In the genomic region with DNA sequence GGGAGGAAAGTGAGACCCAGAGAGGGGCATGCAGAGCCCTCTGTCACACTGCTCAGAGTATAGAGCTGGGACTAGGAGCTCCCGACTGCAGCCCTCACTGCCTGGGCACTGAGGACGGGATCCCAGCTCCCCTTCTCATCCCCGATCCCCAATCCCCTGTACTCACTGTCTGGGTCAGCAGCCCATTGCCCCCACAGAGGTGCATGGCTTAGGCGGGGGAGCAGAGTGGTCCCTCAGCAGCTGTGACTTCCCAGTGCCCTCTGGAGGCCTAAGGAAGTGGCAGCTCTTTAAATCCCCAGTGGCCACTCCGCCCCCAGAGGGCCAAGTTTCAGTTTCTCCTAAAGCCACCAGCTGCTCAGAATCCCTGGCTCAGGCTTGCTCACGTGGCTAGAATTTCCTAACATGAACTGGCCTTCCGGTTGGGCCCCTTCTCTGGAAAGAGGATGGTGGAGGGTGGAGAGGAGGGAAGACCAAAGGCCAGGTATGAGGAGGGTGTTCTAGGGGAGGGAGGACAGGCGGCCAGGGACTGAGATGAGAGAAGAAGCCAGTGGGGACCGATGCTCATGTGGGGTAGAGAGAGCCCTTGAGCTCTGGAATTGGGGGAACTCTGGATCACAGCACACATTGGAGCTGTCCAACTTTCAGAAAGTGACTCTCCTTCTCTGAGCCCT, we compare ENCODE assay signal across 8 cellular contexts. TPM values are rescaled to one million over a fixed set of nuclear protein-coding genes. Genes with fewer than 3 reads are reported as not detected.
DNase-seq lines count a peak whose midpoint lies in the region; ATAC-seq, FAIRE-seq and TF ChIP-seq lines count a peak whose summit lies in the region.

BATF2 (minus strand) TSS at position 262 of the 671 bp plus-strand sequence; CDS start at position 205, 57 bp downstream.

- peaks cover 25% of the 10 kb centered on the region for H3K4me1 Mint-ChIP-seq in memory B cell

- ATAC-seq in memory B cell (ENCODE audit: low read depth) = peak; percentile 89

- peak; percentile 91 for FAIRE-seq in endothelial cell of umbilical vein (lab: Jason Lieb, UNC)

- H3K27me3 Mint-ChIP-seq in memory B cell = no peaks in the 10 kb centered on the region

- no peak within 1 kb of the TSS for H3K27ac ChIP-seq in SJCRH30
- H3K27ac ChIP-seq in endothelial cell of umbilical vein (ENCODE audit: insufficient read depth, low read depth, low read length) = no peak within 1 kb of the TSS
- H3K27ac ChIP-seq in tibial artery = peak within 1 kb of the TSS; percentile 66 to 74

- H3K27ac Mint-ChIP-seq in memory B cell = peak within 1 kb of the TSS; percentile 33

- TF ChIP-seq CTCF in endothelial cell of umbilical vein (IDR thresholded peaks at IDR 0.05; ENCODE audit: extremely low read depth in 1 of 2, insufficient read depth in 1 of 2, low read depth in 1 of 2, low read length in 2 of 2) (peak; percentile 39 to 65), tibial artery (IDR thresholded peaks at IDR 0.05) (peak; percentile 45 to 49)

- peak within 1 kb of the TSS; percentile 66 for H2AFZ ChIP-seq in endothelial cell of umbilical vein (ENCODE audit: low read depth, low read length)

- H3K9me3 Mint-ChIP-seq in memory B cell = no peaks in the 10 kb centered on the region

- no peaks in the 10 kb centered on the region for H3K36me3 ChIP-seq in SJCRH30
- H3K36me3 ChIP-seq in endothelial cell of umbilical vein (ENCODE audit: control insufficient read depth in 2 of 2, extremely low read depth in 1 of 2, insufficient read depth in 2 of 2, low read length in 2 of 2) = no peaks in the 10 kb centered on the region
- H3K36me3 ChIP-seq in tibial artery = no peaks in the 10 kb centered on the region

- POLR2A ChIA-PET in endothelial cell of umbilical vein (lab: Charles Lee) = interaction anchor here (0.8 kb wide), 1 partner anchor 18 kb away, joined by 3 read pairs; the partner anchor contains the start of gene ARL2

- H3K9me3 ChIP-seq in SJCRH30 (replicated peaks) (no peaks in the 10 kb centered on the region), endothelial cell of umbilical vein (replicated peaks; ENCODE audit: control insufficient read depth, insufficient read depth, low read length) (no peaks in the 10 kb centered on the region), tibial artery (no peaks in the 10 kb centered on the region)

- H3K4me3 Mint-ChIP-seq in memory B cell = peak within 1 kb of the TSS; percentile 86

- no peaks in the 10 kb centered on the region for H3K79me2 ChIP-seq in endothelial cell of umbilical vein (ENCODE audit: control insufficient read depth, insufficient read depth, low read length)

- no peaks in the 10 kb centered on the region for H3K27me3 ChIP-seq in SJCRH30
- no peaks in the 10 kb centered on the region for H3K27me3 ChIP-seq in endothelial cell of umbilical vein (ENCODE audit: control insufficient read depth in 2 of 2, insufficient read depth in 2 of 2, low read length in 2 of 2)
- H3K27me3 ChIP-seq in tibial artery = peaks cover 0 to under 1% of the 10 kb centered on the region in 2 donors

- no peak for TF ChIP-seq POLR2A in endothelial cell of umbilical vein (IDR thresholded peaks at IDR 0.05; ENCODE audit: low read depth, low read length)

- no peak within 1 kb of the TSS for H3K9ac ChIP-seq in endothelial cell of umbilical vein (replicated peaks; ENCODE audit: extremely low read depth, insufficient read depth, low read length)

- peak; percentile 47 for DNase-seq in DMS79 (lab: John Stamatoyannopoulos, UW)
- DNase-seq in KBM-7 = peak; percentile 58
- DNase-seq in SJCRH30 = peak; percentile 82 to 93
- DNase-seq in endothelial cell of umbilical vein (ENCODE audit: low read depth, low spot score) = peak; percentile 73
- peak in 1 of 2 donors; percentile 32 for DNase-seq in memory B cell (ENCODE audit: low spot score in 2 of 2)
- peak; percentile 80 to 88 for DNase-seq in tibial artery
- no peak for DNase-seq in stimulated activated CD4-positive, alpha-beta T cell treated with anti-CD3 and anti-CD28 coated beads, Interleukin-4, amount 100 ng/mL, for 24 hours
- DNase-seq in activated naive CD4-positive, alpha-beta T cell (lab: John Stamatoyannopoulos, UW) = no peak

- dilution Hi-C loops in endothelial cell of umbilical vein (cut with MboI; ENCODE audit: extremely low pct_ligation_motif_present, low sequenced_read_pairs) = no loop called here

- no TSS peak for BruUV-seq in endothelial cell of umbilical vein (replicated peaks; lab: Mats Ljungman, UMichigan)

- peak within 1 kb of the TSS; percentile 21 for H3K4me2 ChIP-seq in endothelial cell of umbilical vein (ENCODE audit: insufficient read depth, low read length)

- H3K4me1 ChIP-seq in SJCRH30 (peaks cover 13% of the 10 kb centered on the region; the same call in 1 of the 2 replicates), endothelial cell of umbilical vein (ENCODE audit: control insufficient read depth, extremely low read depth, insufficient read depth, low read length) (no peaks in the 10 kb centered on the region), tibial artery (peaks cover 0 to 17% (median 12%) of the 10 kb centered on the region in 4 donors)

- in situ Hi-C loops in KBM-7 (cut with MboI; ENCODE audit: low pct_unique_long_range_greater_than_20kb, low sequenced_read_pairs) = no loop called here

- intact Hi-C loops in endothelial cell of umbilical vein (cut with micrococcal nuclease) = loop anchor here (1.0 to 2.0 kb wide), 3 partner anchors 72 to 150 kb away; partner anchors contain the start of genes ATG2A and PPP2R5B
- intact Hi-C loops in tibial artery (cut with DNase I; ENCODE audit: low total_unique reads) = no loop called here

- H3K4me3 ChIP-seq in SJCRH30 = peak within 1 kb of the TSS; percentile 28
- peak within 1 kb of the TSS in 1 of 3 experiments; percentile 14 for H3K4me3 ChIP-seq in endothelial cell of umbilical vein (replicated peaks in 1 of 3; ENCODE audit: insufficient read depth in 1 of 3, low read depth in 1 of 3, low read length in 3 of 3)
- H3K4me3 ChIP-seq in tibial artery = peak within 1 kb of the TSS; percentile 41 to 54

- H3K36me3 Mint-ChIP-seq in memory B cell = peaks cover 3% of the 10 kb centered on the region

- H4K20me1 ChIP-seq in endothelial cell of umbilical vein (replicated peaks; ENCODE audit: control insufficient read depth, extremely low read depth, insufficient read depth, low read length) = no peaks in the 10 kb centered on the region

- no peaks in the 10 kb centered on the region for H3K9me1 ChIP-seq in endothelial cell of umbilical vein (replicated peaks; ENCODE audit: control insufficient read depth, extremely low read depth, insufficient read depth, low read length)

- CTCF ChIA-PET in endothelial cell of umbilical vein (lab: Charles Lee) = interaction anchor here (0.7 to 4.2 kb wide), 30 partner anchors 9 to 212 kb away, joined by 3 to 40 read pairs (median 5); partner anchors contain the start of genes ARL2, ATG2A, CDC42BPG and GPHA2

TF ChIP-seq in endothelial cell of umbilical vein, 7 proteins besides CTCF, POLR2A, EP300 and RAD21:
- TF ChIP-seq POLR2AphosphoS5 (IDR thresholded peaks at IDR 0.05; ENCODE audit: insufficient read depth, low read depth, low read length) (peak; percentile 56), FOS (IDR thresholded peaks at IDR 0.05; ENCODE audit: borderline replicate concordance, insufficient read depth, low read length) (no peak)
TF ChIP-seq in endothelial cell of umbilical vein: peak in this region for 1.

RNA-seq across cellular contexts. Expression of gene BATF2, which starts in this region (rescaled TPM):
- total RNA-seq in SJCRH30 (2014; rRNA removed; shearing (Covaris generic)) = 0.43 and 0.51 TPM in 2 replicates
- total RNA-seq in endothelial cell of umbilical vein = 0.75 and 0.81 TPM in 2 replicates
- 0.75 and 1.5 TPM in 2 replicates for polyA plus RNA-seq in endothelial cell of umbilical vein
- 0.92 and 1.1 TPM in 2 replicates for polyA plus RNA-seq in endothelial cell of umbilical vein (2011; cell fraction: cytosol; rRNA removed)
- 0.28 and 0.49 TPM in 2 replicates for polyA plus RNA-seq in endothelial cell of umbilical vein (2011; cell fraction: nucleus; rRNA removed)
- 0.63 and 0.79 TPM in 2 replicates for polyA plus RNA-seq in endothelial cell of umbilical vein (2012)
- 0.34 and 0.70 TPM in 2 replicates for polyA minus RNA-seq in endothelial cell of umbilical vein
- polyA minus RNA-seq in endothelial cell of umbilical vein (2011; cell fraction: cytosol; rRNA and poly(A)+ RNA removed) = not detected
- not detected in 2 replicates for polyA minus RNA-seq in endothelial cell of umbilical vein (2011; cell fraction: nucleus; rRNA and poly(A)+ RNA removed)

Comparison
In these comparisons a context has a peak if more than half of its experiments do, and no peak if none do; other contexts are left out.
1. Peak in DNase-seq and H3K4me3 ChIP-seq in SJCRH30; RNA of the gene not detected or under 1 TPM.
2. DNase-seq: peak in DMS79 (single experiment), KBM-7 (single experiment), endothelial cell of umbilical vein (single experiment) and tibial artery (2 of 2); none in stimulated activated CD4-positive, alpha-beta T cell treated with anti-CD3 and anti-CD28 coated beads, Interleukin-4, amount 100 ng/mL, for 24 hours (single experiment) and activated naive CD4-positive, alpha-beta T cell (0 of 4).
3. H3K27ac ChIP-seq: peak in tibial artery (2 of 2); none in SJCRH30 (single experiment) and endothelial cell of umbilical vein (single experiment).